ENCODE assay signal across 1 cellular context in the genomic region with DNA sequence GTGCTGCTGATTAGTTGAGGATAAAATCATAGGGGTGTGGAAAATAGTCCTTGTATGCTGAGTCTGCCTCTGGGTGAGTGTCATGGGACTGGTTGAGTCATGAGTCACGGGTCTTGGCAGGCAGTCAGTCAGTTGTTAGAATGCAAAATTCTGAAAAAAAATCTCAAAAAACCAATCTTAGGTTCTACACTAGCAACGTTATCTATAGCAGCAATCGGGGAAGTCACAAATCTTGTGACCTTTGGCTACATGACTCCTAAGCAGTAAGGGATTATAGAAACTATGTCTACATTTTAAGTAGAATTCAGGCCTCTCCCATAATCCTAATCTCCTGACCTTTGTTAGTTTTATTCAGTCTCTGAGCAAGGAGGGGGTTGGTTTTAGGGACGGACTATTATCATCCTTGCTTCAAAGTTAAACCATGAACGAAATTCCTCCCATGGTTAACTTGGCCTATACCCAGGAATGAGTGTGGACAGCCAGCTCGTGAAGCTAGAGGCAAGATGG.
A peak's percentile ranks its signal among the peaks of the same experiment; 100 is the strongest.
TF ChIP-seq lines count a peak whose summit lies in the region.

No MANE protein-coding gene starts in this region.

TF ChIP-seq in K562, 482 proteins besides CTCF, POLR2A, EP300 and RAD21 (continued from another document and continues in another):
- TF ChIP-seq, protein P1, sequence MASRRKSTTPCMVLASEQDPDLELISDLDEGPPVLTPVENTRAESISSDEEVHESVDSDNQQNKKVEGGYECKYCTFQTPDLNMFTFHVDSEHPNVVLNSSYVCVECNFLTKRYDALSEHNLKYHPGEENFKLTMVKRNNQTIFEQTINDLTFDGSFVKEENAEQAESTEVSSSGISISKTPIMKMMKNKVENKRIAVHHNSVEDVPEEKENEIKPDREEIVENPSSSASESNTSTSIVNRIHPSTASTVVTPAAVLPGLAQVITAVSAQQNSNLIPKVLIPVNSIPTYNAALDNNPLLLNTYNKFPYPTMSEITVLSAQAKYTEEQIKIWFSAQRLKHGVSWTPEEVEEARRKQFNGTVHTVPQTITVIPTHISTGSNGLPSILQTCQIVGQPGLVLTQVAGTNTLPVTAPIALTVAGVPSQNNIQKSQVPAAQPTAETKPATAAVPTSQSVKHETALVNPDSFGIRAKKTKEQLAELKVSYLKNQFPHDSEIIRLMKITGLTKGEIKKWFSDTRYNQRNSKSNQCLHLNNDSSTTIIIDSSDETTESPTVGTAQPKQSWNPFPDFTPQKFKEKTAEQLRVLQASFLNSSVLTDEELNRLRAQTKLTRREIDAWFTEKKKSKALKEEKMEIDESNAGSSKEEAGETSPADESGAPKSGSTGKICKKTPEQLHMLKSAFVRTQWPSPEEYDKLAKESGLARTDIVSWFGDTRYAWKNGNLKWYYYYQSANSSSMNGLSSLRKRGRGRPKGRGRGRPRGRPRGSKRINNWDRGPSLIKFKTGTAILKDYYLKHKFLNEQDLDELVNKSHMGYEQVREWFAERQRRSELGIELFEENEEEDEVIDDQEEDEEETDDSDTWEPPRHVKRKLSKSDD (conservative IDR thresholded peaks at IDR 0.05; ENCODE audit: low read length) = no peak
- TF ChIP-seq ZNF589 (CRISPR knock-in tag; IDR thresholded peaks at IDR 0.05; ENCODE audit: low read depth) (0 out of 2 replicates have a peak, but pooled peaks have one; percentile 46), C11orf30 (IDR thresholded peaks at IDR 0.05; ENCODE audit: low read depth) (no peak), POLR2AphosphoS2 (IDR thresholded peaks at IDR 0.05; ENCODE audit: low read length) (no peak), SMARCC2 (IDR thresholded peaks at IDR 0.05; ENCODE audit: low read depth) (no peak), MEF2D (tag; conservative IDR thresholded peaks at IDR 0.05; ENCODE audit: low read depth) (no peak), RCOR1 (IDR thresholded peaks at IDR 0.05; ENCODE audit: borderline replicate concordance in 1 of 2, low read depth in 2 of 2, low read length in 2 of 2) (peak in 1 of 2 experiments; percentile 69; a peak in 1 of 4 replicates), NCOA1 (IDR thresholded peaks at IDR 0.05; ENCODE audit: low read depth) (no peak), FOSL1 (tag; conservative IDR thresholded peaks at IDR 0.05) (peak; percentile 95), KDM2B (CRISPR knock-in tag; IDR thresholded peaks at IDR 0.05) (no peak), SNAPC5 (CRISPR knock-in tag; IDR thresholded peaks at IDR 0.05) (no peak), TARDBP (IDR thresholded peaks at IDR 0.05) (no peak), BACH1 (tag; IDR thresholded peaks at IDR 0.05) (peak; percentile 48; the same call in 1 of the 2 replicates), SMC3 (conservative IDR thresholded peaks at IDR 0.05; ENCODE audit: insufficient read depth, low read depth, low read length) (no peak), ZNF217 (CRISPR knock-in tag; IDR thresholded peaks at IDR 0.05) (no peak), ZNF174 (CRISPR knock-in tag; IDR thresholded peaks at IDR 0.05) (no peak), SMARCE1 (IDR thresholded peaks at IDR 0.05) (peak; percentile 59; the same call in 1 of the 2 replicates), ZNF780A (CRISPR knock-in tag; IDR thresholded peaks at IDR 0.05) (no peak), DMBX1 (CRISPR knock-in tag; IDR thresholded peaks at IDR 0.05; ENCODE audit: borderline replicate concordance) (no peak), MEIS2 (IDR thresholded peaks at IDR 0.05; ENCODE audit: partially characterized antibody) (peak; percentile 52), ZNF134 (CRISPR knock-in tag; conservative IDR thresholded peaks at IDR 0.05) (no peak), MCM3 (IDR thresholded peaks at IDR 0.05) (no peak), NELFE (IDR thresholded peaks at IDR 0.05; ENCODE audit: insufficient read depth, insufficient read length) (no peak), GTF2E2 (tag; IDR thresholded peaks at IDR 0.05) (no peak), PHF21A (IDR thresholded peaks at IDR 0.05; ENCODE audit: borderline replicate concordance, low read depth) (no peak), TAF9B (IDR thresholded peaks at IDR 0.05; ENCODE audit: partially characterized antibody) (no peak), BMI1 (IDR thresholded peaks at IDR 0.05; ENCODE audit: low read length) (no peak), E2F5 (CRISPR knock-in tag; IDR thresholded peaks at IDR 0.05) (no peak), JUND (IDR thresholded peaks at IDR 0.05; ENCODE audit: borderline replicate concordance, low read depth, low read length) (peak; percentile 74; the same call in 1 of the 2 replicates), JUND (tag; IDR thresholded peaks at IDR 0.05; ENCODE audit: borderline replicate concordance, low read depth, low read length) (peak; percentile 61; the same call in 1 of the 3 replicates), MAZ (CRISPR knock-in tag; conservative IDR thresholded peaks at IDR 0.05 in 1 of 2, IDR thresholded peaks at IDR 0.05 in 1 of 2) (no peak), EGR1 (conservative IDR thresholded peaks at IDR 0.05) (no peak), TGIF2 (CRISPR knock-in tag; IDR thresholded peaks at IDR 0.05) (no peak), POLR2AphosphoS5 (IDR thresholded peaks at IDR 0.05; ENCODE audit: control insufficient read depth, insufficient read depth, low read depth, low read length) (no peak), NRF1 (conservative IDR thresholded peaks at IDR 0.05 in 1 of 2, IDR thresholded peaks at IDR 0.05 in 1 of 2) (no peak), TFE3 (CRISPR knock-in tag; IDR thresholded peaks at IDR 0.05) (peak; percentile 58), MYC (IDR thresholded peaks at IDR 0.05; ENCODE audit: low read depth, low read length) (no peak), MYC (CRISPR knock-in tag; IDR thresholded peaks at IDR 0.05; ENCODE audit: borderline replicate concordance, low read depth) (no peak), FIP1L1 (IDR thresholded peaks at IDR 0.05; ENCODE audit: low read depth, low read length, poor library complexity, severe bottlenecking) (no peak), EP400 (IDR thresholded peaks at IDR 0.05) (no peak), RBM14 (IDR thresholded peaks at IDR 0.05; ENCODE audit: borderline replicate concordance, insufficient read depth, low read depth, low read length) (no peak), MAFG (tag; conservative IDR thresholded peaks at IDR 0.05) (no peak), ZNF232 (CRISPR knock-in tag; IDR thresholded peaks at IDR 0.05) (no peak), GATAD2A (IDR thresholded peaks at IDR 0.05) (no peak), ATF3 (IDR thresholded peaks at IDR 0.05) (peak; percentile 65), ATF3 (CRISPR knock-in tag; conservative IDR thresholded peaks at IDR 0.05) (no peak)
- TF ChIP-seq, protein P2, sequence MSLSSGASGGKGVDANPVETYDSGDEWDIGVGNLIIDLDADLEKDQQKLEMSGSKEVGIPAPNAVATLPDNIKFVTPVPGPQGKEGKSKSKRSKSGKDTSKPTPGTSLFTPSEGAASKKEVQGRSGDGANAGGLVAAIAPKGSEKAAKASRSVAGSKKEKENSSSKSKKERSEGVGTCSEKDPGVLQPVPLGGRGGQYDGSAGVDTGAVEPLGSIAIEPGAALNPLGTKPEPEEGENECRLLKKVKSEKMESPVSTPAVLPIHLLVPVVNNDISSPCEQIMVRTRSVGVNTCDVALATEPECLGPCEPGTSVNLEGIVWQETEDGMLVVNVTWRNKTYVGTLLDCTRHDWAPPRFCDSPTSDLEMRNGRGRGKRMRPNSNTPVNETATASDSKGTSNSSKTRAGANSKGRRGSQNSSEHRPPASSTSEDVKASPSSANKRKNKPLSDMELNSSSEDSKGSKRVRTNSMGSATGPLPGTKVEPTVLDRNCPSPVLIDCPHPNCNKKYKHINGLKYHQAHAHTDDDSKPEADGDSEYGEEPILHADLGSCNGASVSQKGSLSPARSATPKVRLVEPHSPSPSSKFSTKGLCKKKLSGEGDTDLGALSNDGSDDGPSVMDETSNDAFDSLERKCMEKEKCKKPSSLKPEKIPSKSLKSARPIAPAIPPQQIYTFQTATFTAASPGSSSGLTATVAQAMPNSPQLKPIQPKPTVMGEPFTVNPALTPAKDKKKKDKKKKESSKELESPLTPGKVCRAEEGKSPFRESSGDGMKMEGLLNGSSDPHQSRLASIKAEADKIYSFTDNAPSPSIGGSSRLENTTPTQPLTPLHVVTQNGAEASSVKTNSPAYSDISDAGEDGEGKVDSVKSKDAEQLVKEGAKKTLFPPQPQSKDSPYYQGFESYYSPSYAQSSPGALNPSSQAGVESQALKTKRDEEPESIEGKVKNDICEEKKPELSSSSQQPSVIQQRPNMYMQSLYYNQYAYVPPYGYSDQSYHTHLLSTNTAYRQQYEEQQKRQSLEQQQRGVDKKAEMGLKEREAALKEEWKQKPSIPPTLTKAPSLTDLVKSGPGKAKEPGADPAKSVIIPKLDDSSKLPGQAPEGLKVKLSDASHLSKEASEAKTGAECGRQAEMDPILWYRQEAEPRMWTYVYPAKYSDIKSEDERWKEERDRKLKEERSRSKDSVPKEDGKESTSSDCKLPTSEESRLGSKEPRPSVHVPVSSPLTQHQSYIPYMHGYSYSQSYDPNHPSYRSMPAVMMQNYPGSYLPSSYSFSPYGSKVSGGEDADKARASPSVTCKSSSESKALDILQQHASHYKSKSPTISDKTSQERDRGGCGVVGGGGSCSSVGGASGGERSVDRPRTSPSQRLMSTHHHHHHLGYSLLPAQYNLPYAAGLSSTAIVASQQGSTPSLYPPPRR (CRISPR knock-in tag; IDR thresholded peaks at IDR 0.05; ENCODE audit: borderline replicate concordance) = no peak
- TF ChIP-seq, protein P3, sequence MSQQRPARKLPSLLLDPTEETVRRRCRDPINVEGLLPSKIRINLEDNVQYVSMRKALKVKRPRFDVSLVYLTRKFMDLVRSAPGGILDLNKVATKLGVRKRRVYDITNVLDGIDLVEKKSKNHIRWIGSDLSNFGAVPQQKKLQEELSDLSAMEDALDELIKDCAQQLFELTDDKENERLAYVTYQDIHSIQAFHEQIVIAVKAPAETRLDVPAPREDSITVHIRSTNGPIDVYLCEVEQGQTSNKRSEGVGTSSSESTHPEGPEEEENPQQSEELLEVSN (IDR thresholded peaks at IDR 0.05; ENCODE audit: borderline replicate concordance in 1 of 2, extremely low read depth in 1 of 2, insufficient read depth in 1 of 2, insufficient read length in 1 of 2, low read depth in 1 of 2, low read length in 1 of 2, poor library complexity in 1 of 2, severe bottlenecking in 1 of 2) = no peak
- TF ChIP-seq, protein P4, sequence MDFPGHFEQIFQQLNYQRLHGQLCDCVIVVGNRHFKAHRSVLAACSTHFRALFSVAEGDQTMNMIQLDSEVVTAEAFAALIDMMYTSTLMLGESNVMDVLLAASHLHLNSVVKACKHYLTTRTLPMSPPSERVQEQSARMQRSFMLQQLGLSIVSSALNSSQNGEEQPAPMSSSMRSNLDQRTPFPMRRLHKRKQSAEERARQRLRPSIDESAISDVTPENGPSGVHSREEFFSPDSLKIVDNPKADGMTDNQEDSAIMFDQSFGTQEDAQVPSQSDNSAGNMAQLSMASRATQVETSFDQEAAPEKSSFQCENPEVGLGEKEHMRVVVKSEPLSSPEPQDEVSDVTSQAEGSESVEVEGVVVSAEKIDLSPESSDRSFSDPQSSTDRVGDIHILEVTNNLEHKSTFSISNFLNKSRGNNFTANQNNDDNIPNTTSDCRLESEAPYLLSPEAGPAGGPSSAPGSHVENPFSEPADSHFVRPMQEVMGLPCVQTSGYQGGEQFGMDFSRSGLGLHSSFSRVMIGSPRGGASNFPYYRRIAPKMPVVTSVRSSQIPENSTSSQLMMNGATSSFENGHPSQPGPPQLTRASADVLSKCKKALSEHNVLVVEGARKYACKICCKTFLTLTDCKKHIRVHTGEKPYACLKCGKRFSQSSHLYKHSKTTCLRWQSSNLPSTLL (IDR thresholded peaks at IDR 0.05) = no peak
- TF ChIP-seq, protein P5, sequence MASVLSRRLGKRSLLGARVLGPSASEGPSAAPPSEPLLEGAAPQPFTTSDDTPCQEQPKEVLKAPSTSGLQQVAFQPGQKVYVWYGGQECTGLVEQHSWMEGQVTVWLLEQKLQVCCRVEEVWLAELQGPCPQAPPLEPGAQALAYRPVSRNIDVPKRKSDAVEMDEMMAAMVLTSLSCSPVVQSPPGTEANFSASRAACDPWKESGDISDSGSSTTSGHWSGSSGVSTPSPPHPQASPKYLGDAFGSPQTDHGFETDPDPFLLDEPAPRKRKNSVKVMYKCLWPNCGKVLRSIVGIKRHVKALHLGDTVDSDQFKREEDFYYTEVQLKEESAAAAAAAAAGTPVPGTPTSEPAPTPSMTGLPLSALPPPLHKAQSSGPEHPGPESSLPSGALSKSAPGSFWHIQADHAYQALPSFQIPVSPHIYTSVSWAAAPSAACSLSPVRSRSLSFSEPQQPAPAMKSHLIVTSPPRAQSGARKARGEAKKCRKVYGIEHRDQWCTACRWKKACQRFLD (CRISPR knock-in tag; IDR thresholded peaks at IDR 0.05) = no peak
- TF ChIP-seq, protein P6, sequence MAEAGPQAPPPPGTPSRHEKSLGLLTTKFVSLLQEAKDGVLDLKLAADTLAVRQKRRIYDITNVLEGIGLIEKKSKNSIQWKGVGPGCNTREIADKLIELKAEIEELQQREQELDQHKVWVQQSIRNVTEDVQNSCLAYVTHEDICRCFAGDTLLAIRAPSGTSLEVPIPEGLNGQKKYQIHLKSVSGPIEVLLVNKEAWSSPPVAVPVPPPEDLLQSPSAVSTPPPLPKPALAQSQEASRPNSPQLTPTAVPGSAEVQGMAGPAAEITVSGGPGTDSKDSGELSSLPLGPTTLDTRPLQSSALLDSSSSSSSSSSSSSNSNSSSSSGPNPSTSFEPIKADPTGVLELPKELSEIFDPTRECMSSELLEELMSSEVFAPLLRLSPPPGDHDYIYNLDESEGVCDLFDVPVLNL (CRISPR knock-in tag; IDR thresholded peaks at IDR 0.05; ENCODE audit: low read depth) = no peak
